ENCODE assay signal across 10 cellular contexts in genomic region chr9:19154135-19154612, GRCh38. TPM values are rescaled to one million over a fixed set of nuclear protein-coding genes. Genes with fewer than 3 reads are reported as not detected.
DNase-seq lines count a peak whose midpoint lies in the region; ATAC-seq, FAIRE-seq and TF ChIP-seq lines count a peak whose summit lies in the region.
"Had no signal": no experiment of that assay in that cellular context is flagged by ENCODE, and none has a peak within 500 bp of the region (broad histone marks: within the 10 kb centered on the region; RNA-seq: fewer than 3 reads in every experiment).

No MANE protein-coding gene starts in this region.

- CTCF ChIA-PET in K562 (lab: Yijun Ruan, JAX; ENCODE audit: low intra/inter-chr PET ratio) (no interaction called here), RWPE1 (lab: Yijun Ruan, JAX) (interaction anchor here (0.6 kb wide), 1 partner anchor 20 kb away, joined by 4 read pairs; no protein-coding TSS in a partner anchor)

- 0% methylated on average over 5 of the region's 5 CpGs for WGBS in K562 (ENCODE audit: insufficient coverage, low coverage, missing lambda C conversion rate)
- 29 to 49% methylated on average over 5 of the region's 5 CpGs for WGBS in lung, 2 donors

- no peak for TF ChIP-seq POLR2A in K562 (conservative IDR thresholded peaks at IDR 0.05)

- H3K9me1 ChIP-seq in K562 (ENCODE audit: control insufficient read depth, insufficient read depth, low read length): no peaks in the 10 kb centered on the region

- peak overlapping the region in 1 of 2 experiments; percentile 31; a peak in 1 of 4 replicates for H3K9ac ChIP-seq in K562 (ENCODE audit: insufficient read depth in 1 of 2, low read depth in 2 of 2, low read length in 2 of 2)

- H3K4me2 ChIP-seq in K562 (ENCODE audit: insufficient read depth, low read length): no peak overlapping the region

- H3K9me3 ChIP-seq in K562 (replicated peaks; ENCODE audit: control insufficient read depth, insufficient read depth, low read depth, low read length): no peaks in the 10 kb centered on the region
- no peaks in the 10 kb centered on the region for H3K9me3 ChIP-seq in lung (ENCODE audit: control insufficient read depth in 2 of 2, insufficient read depth in 1 of 2, low read length in 1 of 2)

- no peaks in the 10 kb centered on the region for H4K20me1 ChIP-seq in K562 (replicated peaks; ENCODE audit: control insufficient read depth, insufficient read depth, low read length)

- POLR2A ChIA-PET in K562 (lab: Yijun Ruan, JAX): interaction anchor here (0.5 to 2.2 kb wide), 3 partner anchors 15 to 226 kb away, joined by 3 to 6 read pairs (median 3); partner anchors contain the start of gene RPS6
- POLR2A ChIA-PET in RWPE1 (lab: Yijun Ruan, JAX; ENCODE audit: low non-redundant PET): no interaction called here

- intact Hi-C loops in K562 (cut with micrococcal nuclease): loop anchor here (1.0 kb wide), 1 partner anchor 27 kb away; the partner anchor contains the start of gene PLIN2
- intact Hi-C loops in posterior cingulate gyrus (cut with DNase I): no loop called here

- H3K4me1 ChIP-seq in ACC112 (ENCODE audit: control insufficient read depth, insufficient read depth, low read length, unreplicated experiment) (peaks cover 23% of the 10 kb centered on the region), K562 (replicated peaks in 1 of 2; ENCODE audit: control insufficient read depth in 2 of 2, insufficient read depth in 2 of 2, low read length in 2 of 2) (peaks cover 3 to 20% of the 10 kb centered on the region in 2 experiments; a peak in 3 of 5 replicates), lung (ENCODE audit: control insufficient read depth in 2 of 2, insufficient read depth in 2 of 2, low read length in 2 of 2) (no peaks in the 10 kb centered on the region)

- H3K36me3 ChIP-seq in ACC112 (ENCODE audit: insufficient read depth, low read length) (no peaks in the 10 kb centered on the region), K562 (ENCODE audit: control insufficient read depth, insufficient read depth, low read length) (no peaks in the 10 kb centered on the region), lung (ENCODE audit: control insufficient read depth in 2 of 2, insufficient read depth in 2 of 2, low read length in 2 of 2) (no peaks in the 10 kb centered on the region)

- ATAC-seq in K562: peak; percentile 97
- ATAC-seq in lung (ENCODE audit: insufficient read depth, low FRiP score): peak; percentile 79
- ATAC-seq in GM21737 (IDR thresholded peaks at IDR 0.05; ENCODE audit: unreplicated experiment): no peak

- in situ Hi-C loops in KBM-7 (cut with MboI; ENCODE audit: low pct_unique_long_range_greater_than_20kb, low sequenced_read_pairs): no loop called here
- in situ Hi-C loops in K562 (cut with MboI): no loop called here

- peak; percentile 88 for DNase-seq in KBM-7
- DNase-seq in K562 (ENCODE audit: extremely low read depth in 1 of 4, low spot score in 3 of 4): peak; percentile 68 to 95 (median 76)
- DNase-seq in lung (ENCODE audit: low spot score): peak; percentile 62
- no peak for DNase-seq in posterior cingulate gyrus
- DNase-seq in cerebellar nuclear complex (lab: John Stamatoyannopoulos, UW): no peak
- DNase-seq in RWPE1 (ENCODE audit: low spot score): no peak
- DNase-seq: NCI-H748 treated with DMSO at 0.1 percent for 48 hours had no signal

- TF ChIP-seq RAD21 in K562 (CRISPR knock-in tag; conservative IDR thresholded peaks at IDR 0.05 in 1 of 2, IDR thresholded peaks at IDR 0.05 in 1 of 2): peak; percentile 16 to 39; a peak in 2 of 4 replicates

- H2AFZ ChIP-seq in ACC112 (ENCODE audit: low read length, unreplicated experiment) (peak overlapping the region; percentile 84), K562 (ENCODE audit: low read depth, low read length) (peak overlapping the region; percentile 2)

- H3K79me2 ChIP-seq in ACC112 (ENCODE audit: control insufficient read depth, insufficient read depth, low read length, unreplicated experiment): no peaks in the 10 kb centered on the region
- no peaks in the 10 kb centered on the region for H3K79me2 ChIP-seq in K562 (ENCODE audit: control insufficient read depth, insufficient read depth, low read length)

- H3K4me3 ChIP-seq in ACC112 (ENCODE audit: low read depth, low read length): no peak overlapping the region
- H3K4me3 ChIP-seq in K562: no peak overlapping the region
- no peak overlapping the region for H3K4me3 ChIP-seq in lung

- no TSS peak for BruUV-seq in K562 (replicated peaks; lab: Mats Ljungman, UMichigan)

- H3K27ac ChIP-seq in ACC112 (ENCODE audit: low read depth, low read length) (peak overlapping the region; percentile 58), K562 (ENCODE audit: extremely low read depth, low read depth, low read length) (peak overlapping the region; percentile 63), lung (ENCODE audit: low read depth in 1 of 2, low read length in 1 of 2) (no peak overlapping the region), RWPE1 (no peak overlapping the region)

- peak; percentile 100 for FAIRE-seq in K562 (lab: Jason Lieb, UNC)
- FAIRE-seq: G401.6 had no signal

- TF ChIP-seq EP300 in K562 (IDR thresholded peaks at IDR 0.05; ENCODE audit: low read length): peak; percentile 94

- TF ChIP-seq CTCF in K562 (IDR thresholded peaks at IDR 0.05 in 2 of 3, conservative IDR thresholded peaks at IDR 0.05 in 1 of 3; ENCODE audit: insufficient read depth in 2 of 3, low read depth in 1 of 3, low read length in 3 of 3): no peak
- TF ChIP-seq CTCF in lung (IDR thresholded peaks at IDR 0.05; ENCODE audit: control extremely low read depth, extremely low read depth): no peak
- no peak for TF ChIP-seq CTCF in RWPE1 (conservative IDR thresholded peaks at IDR 0.05; ENCODE audit: low read depth)

- H3K27me3 ChIP-seq in ACC112 (ENCODE audit: insufficient read depth, low read length) (no peaks in the 10 kb centered on the region), K562 (ENCODE audit: control insufficient read depth in 2 of 2, insufficient read depth in 2 of 2, low read length in 2 of 2) (no peaks in the 10 kb centered on the region), lung (ENCODE audit: control insufficient read depth, insufficient read depth) (no peaks in the 10 kb centered on the region)

TF ChIP-seq in K562, 482 proteins besides CTCF, POLR2A, EP300 and RAD21 (continues in another document):
- no peak for TF ChIP-seq ZSCAN32 (CRISPR knock-in tag; IDR thresholded peaks at IDR 0.05)
- no peak for TF ChIP-seq ATF1 (CRISPR knock-in tag; IDR thresholded peaks at IDR 0.05)
- peak; percentile 91 for TF ChIP-seq ATF1 (tag; IDR thresholded peaks at IDR 0.05)
- peak; percentile 97 for TF ChIP-seq MAFG (tag; conservative IDR thresholded peaks at IDR 0.05)
- peak; percentile 58; the same call in 1 of the 2 replicates for TF ChIP-seq NR2C2 (CRISPR knock-in tag; IDR thresholded peaks at IDR 0.05)
- peak; percentile 89 for TF ChIP-seq NR2C2 (tag; IDR thresholded peaks at IDR 0.05)
- TF ChIP-seq ZFP36 (IDR thresholded peaks at IDR 0.05; ENCODE audit: low read depth, low read length, partially characterized antibody): peak; percentile 38
- TF ChIP-seq RCOR1 (IDR thresholded peaks at IDR 0.05; ENCODE audit: borderline replicate concordance in 1 of 2, low read depth in 2 of 2, low read length in 2 of 2): peak; percentile 75 to 96
- no peak for TF ChIP-seq HNRNPLL (IDR thresholded peaks at IDR 0.05; ENCODE audit: low read depth, low read length, poor library complexity, severe bottlenecking)
- no peak for TF ChIP-seq ZSCAN29 (IDR thresholded peaks at IDR 0.05)
- no peak for TF ChIP-seq PYGO2 (tag; IDR thresholded peaks at IDR 0.05)
- no peak for TF ChIP-seq ZNF431 (CRISPR knock-in tag; IDR thresholded peaks at IDR 0.05)

RNA-seq across cellular contexts. Expression of gene PLIN2, which starts 26.9 kb away (rescaled TPM):
- total RNA-seq in K562 (2011; cell fraction: chromatin; rRNA removed; ENCODE audit: low replicate concordance): 37.8 and 44.9 TPM in 2 replicates
- 39.6 and 44.5 TPM in 2 replicates for total RNA-seq in K562 (2011; cell fraction: nucleolus; rRNA removed)
- 42.6 and 48.0 TPM in 2 replicates for total RNA-seq in K562 (2011; cell fraction: nucleoplasm; rRNA removed)
- total RNA-seq in K562 (2014; rRNA removed) (29.1 and 34.2 TPM in 2 replicates), K562 (2014; rRNA removed; fragmentation: Illumina TruSeq; extraction: Trizol) (42.6 and 43.6 TPM in 2 replicates), K562 (2015; rRNA removed; fragmentation: Illumina TruSeq; extraction: Trizol) (38.2 and 41.0 TPM in 2 replicates), K562 (2021) (35.4 and 36.4 TPM in 2 replicates), lung (100 to 1,000 TPM; 116 to 138 TPM)
- polyA plus RNA-seq in K562 (2011; rRNA removed) (48.7 and 95.5 TPM in 2 replicates), K562 (2014; fragmentation: Illumina TruSeq; extraction: Trizol) (46.4 and 47.4 TPM in 2 replicates), K562 (2014; fragmentation: Nextera tagmentation; extraction: Ambion mirVana) (10 to 100 TPM; 63.7 to 68.6 TPM), K562 (2014; rRNA removed) (32.2 and 33.8 TPM in 2 replicates), lung (100 to 1,000 TPM in 1 of 2 donors, 10 to 100 TPM in 1; 66.3 to 202 TPM)
- 58.3 and 118 TPM in 2 replicates for polyA plus RNA-seq in K562 (2011; cell fraction: cytosol; rRNA removed)
- polyA plus RNA-seq in K562 (2011; cell fraction: nucleus; rRNA removed): 33.5 and 44.6 TPM in 2 replicates
- polyA plus RNA-seq in K562 (2012): 41.1 and 52.0 TPM in 2 replicates
- 90.1 and 183 TPM in 2 replicates for polyA minus RNA-seq in K562 (2011; rRNA and poly(A)+ RNA removed)
- polyA minus RNA-seq in K562 (2011; cell fraction: cytosol; rRNA and poly(A)+ RNA removed): 26.7 and 55.8 TPM in 2 replicates
- polyA minus RNA-seq in K562 (2011; cell fraction: nucleus; rRNA and poly(A)+ RNA removed): 19.7 and 23.4 TPM in 2 replicates

RNA-seq across cellular contexts. Expression of gene HAUS6, which starts 51.5 kb away (rescaled TPM):
- total RNA-seq in K562 (2011; cell fraction: chromatin; rRNA removed; ENCODE audit: low replicate concordance): 9.3 and 32.6 TPM in 2 replicates
- 9.8 and 12.0 TPM in 2 replicates for total RNA-seq in K562 (2011; cell fraction: nucleolus; rRNA removed)
- 16.6 and 25.2 TPM in 2 replicates for total RNA-seq in K562 (2011; cell fraction: nucleoplasm; rRNA removed)
- total RNA-seq in K562 (2014; rRNA removed) (16.1 and 17.6 TPM in 2 replicates), K562 (2014; rRNA removed; fragmentation: Illumina TruSeq; extraction: Trizol) (31.7 and 40.5 TPM in 2 replicates), K562 (2015; rRNA removed; fragmentation: Illumina TruSeq; extraction: Trizol) (27.2 and 30.2 TPM in 2 replicates), K562 (2021) (22.5 and 23.1 TPM in 2 replicates), lung (10 to 100 TPM in 1 of 2 donors, 1 to 10 TPM in 1; 7.6 to 13.1 TPM)
- polyA plus RNA-seq in K562 (2011; rRNA removed) (19.6 and 29.7 TPM in 2 replicates), K562 (2014; fragmentation: Illumina TruSeq; extraction: Trizol) (21.7 and 23.9 TPM in 2 replicates), K562 (2014; fragmentation: Nextera tagmentation; extraction: Ambion mirVana) (10 to 100 TPM; 10.2 to 17.6 TPM), K562 (2014; rRNA removed) (15.9 and 17.2 TPM in 2 replicates), lung (1 to 10 TPM; 3.6 to 3.9 TPM)
- polyA plus RNA-seq in K562 (2011; cell fraction: cytosol; rRNA removed): 5.5 and 7.6 TPM in 2 replicates
- polyA plus RNA-seq in K562 (2011; cell fraction: nucleus; rRNA removed): 10.6 and 13.1 TPM in 2 replicates
- polyA plus RNA-seq in K562 (2012): 12.4 and 12.6 TPM in 2 replicates
- 34.3 and 35.6 TPM in 2 replicates for polyA minus RNA-seq in K562 (2011; rRNA and poly(A)+ RNA removed)
- polyA minus RNA-seq in K562 (2011; cell fraction: cytosol; rRNA and poly(A)+ RNA removed): 10.6 and 16.1 TPM in 2 replicates
- 11.8 and 16.2 TPM in 2 replicates for polyA minus RNA-seq in K562 (2011; cell fraction: nucleus; rRNA and poly(A)+ RNA removed)

Comparison
In these comparisons a context has a peak if more than half of its experiments do, and no peak if none do; other contexts are left out.
1. H3K27ac ChIP-seq: peak in ACC112 (single experiment) and K562 (single experiment); none in lung (0 of 2) and RWPE1 (single experiment).
2. DNase-seq: peak in KBM-7 (single experiment), K562 (4 of 4) and lung (single experiment); none in posterior cingulate gyrus (0 of 10), cerebellar nuclear complex (0 of 2) and RWPE1 (single experiment).